Comparison of ENCODE assay signal across 10 cellular contexts in genomic region chr10:98790817-98791216, GRCh38.
A peak's percentile ranks its signal among the peaks of the same experiment; 100 is the strongest.
DNase-seq lines count a peak whose midpoint lies in the region; ATAC-seq and TF ChIP-seq lines count a peak whose summit lies in the region.
"Had no signal": no experiment of that assay in that cellular context is flagged by ENCODE, and none has a peak within 500 bp of the region (broad histone marks: within the 10 kb centered on the region; RNA-seq: fewer than 3 reads in every experiment).

No MANE protein-coding gene starts in this region.

- no peaks in the 10 kb centered on the region for H4K20me1 ChIP-seq in OCI-LY1 (ENCODE audit: insufficient read depth, low read length)

- H3K27ac ChIP-seq in 22Rv1 (no peak overlapping the region), OCI-LY1 (ENCODE audit: low read depth, low read length, poor library complexity, severe bottlenecking) (no peak overlapping the region)

- H3K27me3 ChIP-seq in OCI-LY1 (ENCODE audit: insufficient read depth, low read length): no peaks in the 10 kb centered on the region

- DNase-seq in GM12865 (ENCODE audit: low read depth) (peak; percentile 13), erythroblast (lab: John Stamatoyannopoulos, UW) (peak; percentile 53 to 64), NCI-H2081 treated with DMSO at 0.1 percent for 48 hours (lab: John Stamatoyannopoulos, UW) (no peak), islet precursor cell (no peak), SKM-1 (lab: John Stamatoyannopoulos, UW; ENCODE audit: unreplicated experiment) (no peak)
- DNase-seq: hippocampal formation, retina had no signal

- no peaks in the 10 kb centered on the region for H3K4me1 ChIP-seq in OCI-LY1 (ENCODE audit: insufficient read depth, low read length, severe bottlenecking)

- no peaks in the 10 kb centered on the region for H3K79me2 ChIP-seq in OCI-LY1 (ENCODE audit: insufficient read depth, low read length)

- no peak overlapping the region for H3K4me3 ChIP-seq in GM12865 (ENCODE audit: low read depth, low read length)
- no peak overlapping the region for H3K4me3 ChIP-seq in OCI-LY1 (ENCODE audit: low read depth, low read length, poor library complexity, severe bottlenecking)

- no peaks in the 10 kb centered on the region for H3K9me3 ChIP-seq in OCI-LY1 (ENCODE audit: low read length)

- H3K9ac ChIP-seq in OCI-LY1 (ENCODE audit: low read length): no peak overlapping the region

- H3K9me2 ChIP-seq in OCI-LY1 (ENCODE audit: low read depth, low read length): no peaks in the 10 kb centered on the region

- H3F3A ChIP-seq in OCI-LY1 (ENCODE audit: insufficient read depth, low read length): no peaks in the 10 kb centered on the region

- no peak overlapping the region for H2AFZ ChIP-seq in OCI-LY1 (ENCODE audit: low read length)

- ATAC-seq in GM19395 (IDR thresholded peaks at IDR 0.05; ENCODE audit: unreplicated experiment): no peak

- no peak for TF ChIP-seq POLR2A in erythroblast (IDR thresholded peaks at IDR 0.05; ENCODE audit: low read length)

- no peak overlapping the region for H3K4me2 ChIP-seq in OCI-LY1 (ENCODE audit: low read length)

- peak; percentile 34 for TF ChIP-seq CTCF in 22Rv1 (IDR thresholded peaks at IDR 0.05)
- TF ChIP-seq CTCF in GM12865 (IDR thresholded peaks at IDR 0.05; ENCODE audit: insufficient read depth, low read depth, low read length, missing control alignments): peak; percentile 14
- TF ChIP-seq CTCF in OCI-LY1 (IDR thresholded peaks at IDR 0.05; ENCODE audit: low read length): peak; percentile 23; the same call in 1 of the 2 replicates

- no peaks in the 10 kb centered on the region for H3K36me3 ChIP-seq in OCI-LY1 (ENCODE audit: insufficient read depth, low read length)

Comparison
In these comparisons a context has a peak if more than half of its experiments do, and no peak if none do; other contexts are left out.
1. DNase-seq: peak in GM12865 (single experiment) and erythroblast (2 of 2); none in NCI-H2081 treated with DMSO at 0.1 percent for 48 hours (single experiment), islet precursor cell (single experiment) and SKM-1 (single experiment).
2. Peak in every context shown above with its lines, with median percentiles within 50 percentile points of each other: CTCF ChIP-seq.